ENCODE assay signal across 15 cellular contexts in genomic region chr7:93910076-93910994, GRCh38. TPM values are rescaled to one million over a fixed set of nuclear protein-coding genes. Genes with fewer than 3 reads are reported as not detected.
A peak's percentile ranks its signal among the peaks of the same experiment; 100 is the strongest.
DNase-seq lines count a peak whose midpoint lies in the region; ATAC-seq, FAIRE-seq and TF ChIP-seq lines count a peak whose summit lies in the region.
"Had no signal": no experiment of that assay in that cellular context is flagged by ENCODE, and none has a peak within 500 bp of the region (broad histone marks: within the 10 kb centered on the region; RNA-seq: fewer than 3 reads in every experiment).

No MANE protein-coding gene starts in this region.

- H3K27me3 ChIP-seq in left ventricle myocardium inferior (ENCODE audit: low read depth) (no peaks in the 10 kb centered on the region), gastrocnemius medialis (no peaks in the 10 kb centered on the region)

- intact Hi-C loops in left ventricle myocardium inferior (cut with micrococcal nuclease), result no loop called here
- intact Hi-C loops in gastrocnemius medialis (cut with DNase I; ENCODE audit: low total_unique reads), result no loop called here

- no peaks in the 10 kb centered on the region for H3K36me3 ChIP-seq in left ventricle myocardium inferior
- H3K36me3 ChIP-seq in gastrocnemius medialis, result no peaks in the 10 kb centered on the region

- H3K4me3 ChIP-seq in left ventricle myocardium inferior (no peak overlapping the region), gastrocnemius medialis (no peak overlapping the region)

- in situ Hi-C loops in gastrocnemius medialis (cut with MboI; ENCODE audit: low sequenced_read_pairs in 4 of 4), result no loop called here

- H3K27ac ChIP-seq in left ventricle myocardium inferior (replicated peaks) (peak overlapping the region; percentile 57), gastrocnemius medialis (peak overlapping the region in 2 of 4 donors; percentile 7 to 19)

- ATAC-seq in gastrocnemius medialis (peak; percentile 44 to 76), GM19035 (IDR thresholded peaks at IDR 0.05; ENCODE audit: unreplicated experiment) (no peak)
- ATAC-seq: CD8-positive, alpha-beta T cell; naive thymus-derived CD4-positive, alpha-beta T cell had no signal

- peaks cover 33% of the 10 kb centered on the region for H3K4me1 ChIP-seq in left ventricle myocardium inferior
- H3K4me1 ChIP-seq in gastrocnemius medialis, result no peaks in the 10 kb centered on the region

- no peak for TF ChIP-seq CTCF in left ventricle myocardium inferior (IDR thresholded peaks at IDR 0.05; ENCODE audit: borderline replicate concordance)
- TF ChIP-seq CTCF in gastrocnemius medialis (IDR thresholded peaks at IDR 0.05 in 4 of 5, conservative IDR thresholded peaks at IDR 0.05 in 1 of 5), result no peak

- TF ChIP-seq POLR2A in H54 (IDR thresholded peaks at IDR 0.05; ENCODE audit: low read depth, low read length) (no peak), gastrocnemius medialis (IDR thresholded peaks at IDR 0.05) (no peak)

- H3K9me3 ChIP-seq in left ventricle myocardium inferior (replicated peaks), result no peaks in the 10 kb centered on the region
- no peaks in the 10 kb centered on the region for H3K9me3 ChIP-seq in gastrocnemius medialis

- FAIRE-seq in H54 (lab: Jason Lieb, UNC), result peak; percentile 86

- no peak for DNase-seq in H54 (ENCODE audit: insufficient read length, low spot score)
- peak; percentile 84 for DNase-seq in amniotic epithelial cell (ENCODE audit: low read depth)
- DNase-seq in left ventricle myocardium inferior, result no peak
- DNase-seq in gastrocnemius medialis, result peak in 1 of 2 donors; percentile 37
- DNase-seq in CD1c-positive myeloid dendritic cell (ENCODE audit: extremely low spot score), result no peak
- DNase-seq in NCI-H187 (lab: John Stamatoyannopoulos, UW), result no peak
- no peak for DNase-seq in COLO829 (ENCODE audit: low spot score)
- DNase-seq: activated T-cell treated with anti-CD3 and anti-CD28 coated beads, Interleukin-2, amount 50 U/mL, for 48 hours; CD8-positive, alpha-beta T cell; immature natural killer cell; naive thymus-derived CD4-positive, alpha-beta T cell; NCI-H1417; NK-92 treated with Interleukin-12 subunit alpha and Interleukin-12 subunit beta, amount 100 ng/mL, for 24 hours; stimulated activated naive CD4-positive, alpha-beta T cell treated with Interleukin-2 at 50 U/mL for 16 hours had no signal

RNA-seq across cellular contexts. Expression of gene GNGT1, which starts 4.0 kb away (rescaled TPM):
- total RNA-seq in left ventricle myocardium inferior, result not detected
- total RNA-seq in gastrocnemius medialis, result not detected
- total RNA-seq: CD8-positive, alpha-beta T cell; naive thymus-derived CD4-positive, alpha-beta T cell had no signal

RNA-seq across cellular contexts. Expression of gene GNG11, which starts 11.2 kb away (rescaled TPM):
- total RNA-seq in left ventricle myocardium inferior (29.6 TPM), gastrocnemius medialis (10 to 100 TPM in 1 of 4 donors, 1 to 10 TPM in 3; 4.6 to 11.4 (median 6.9) TPM)
- total RNA-seq: CD8-positive, alpha-beta T cell had no signal

RNA-seq across cellular contexts. Expression of gene TFPI2, which starts 19.8 kb away (rescaled TPM):
- total RNA-seq in left ventricle myocardium inferior, result 1.5 TPM
- 1 to 10 TPM in 3 of 4 donors, not detected in 1; 1.3 to 3.7 (median 1.5) TPM for total RNA-seq in gastrocnemius medialis
- total RNA-seq: CD8-positive, alpha-beta T cell had no signal
